ENCODE assay signal across 38 cellular contexts in the genomic region with DNA sequence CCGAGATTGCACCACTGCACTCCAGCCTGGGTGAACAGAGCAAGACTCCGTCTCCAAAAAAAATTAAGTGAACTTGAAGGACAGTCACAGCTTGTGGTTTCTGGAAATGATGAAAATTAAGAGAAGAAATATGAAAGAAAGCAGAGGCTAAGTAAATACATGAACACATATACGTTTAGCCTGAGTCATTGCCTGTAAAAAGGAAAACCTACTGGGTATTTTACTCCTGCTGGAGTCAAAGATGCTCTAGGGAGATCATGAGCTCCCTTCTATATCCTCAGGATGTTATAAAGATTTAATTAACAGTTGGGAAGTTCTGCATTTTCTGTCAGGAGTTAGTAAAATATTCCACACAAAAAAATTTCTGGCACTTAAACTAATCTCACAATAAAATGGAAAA. TPM values are rescaled to one million over a fixed set of nuclear protein-coding genes. Genes with fewer than 3 reads are reported as not detected.
"Had no signal": no experiment of that assay in that cellular context is flagged by ENCODE, and none has a peak within 500 bp of the region (broad histone marks: within the 10 kb centered on the region; RNA-seq: fewer than 3 reads in every experiment).

No MANE protein-coding gene starts in this region.

- H3K4me1 ChIP-seq: adrenal gland, body of pancreas, breast epithelium had no signal

- H3K9me3 Mint-ChIP-seq: activated CD4-positive, alpha-beta memory T cell treated with anti-CD3 and anti-CD28 coated beads for 36 hours; activated CD8-positive, alpha-beta T cell treated with anti-CD3 and anti-CD28 coated beads for 36 hours; activated naive CD4-positive, alpha-beta T cell treated with anti-CD3 and anti-CD28 coated beads for 36 hours; activated naive CD4-positive, alpha-beta T cell treated with anti-CD3 and anti-CD28 coated beads, Interleukin-2, amount 50 U/mL, for 72 hours; activated naive CD8-positive, alpha-beta T cell treated with anti-CD3 and anti-CD28 coated beads for 36 hours; activated T-cell treated with anti-CD3 and anti-CD28 coated beads, Interleukin-2, amount 50 U/mL, for 4 hours; activated T-cell treated with anti-CD3 and anti-CD28 coated beads, Interleukin-2, amount 50 U/mL, for 72 hours; activated T-helper 1 cell treated with anti-CD3 and anti-CD28 coated beads, Interleukin-12 subunit alpha, Interleukin-12 subunit beta, Interleukin-2, Interleukin-4 antibody, amounts not matched to agents 30 ng/mL and 10 ng/mL and 1 ng/mL, durations not matched to agents 14 hours and 24 hours and 36 hours; activated T-helper 17 cell treated with anti-CD3 and anti-CD28 coated beads, Interleukin-2, amount 50 U/mL, for 72 hours; T-helper 1 cell treated with Interleukin-12 subunit alpha and Interleukin-12 subunit beta and Interleukin-4 antibody, amounts not matched to agents 30 μg/mL and 1 μg/mL, for 36 hours; T-helper 2 cell treated with Interferon-gamma antibody and Interleukin-4, amounts not matched to agents 5 μg/mL and 100 μg/mL, for 36 hours had no signal

- H3K27ac ChIP-seq: adrenal gland, body of pancreas, brain microvascular endothelial cell, breast epithelium, WERI-Rb-1 had no signal

- H3K27me3 Mint-ChIP-seq: activated CD4-positive, alpha-beta memory T cell treated with anti-CD3 and anti-CD28 coated beads for 36 hours; activated CD4-positive, alpha-beta T cell treated with anti-CD3 and anti-CD28 coated beads for 36 hours; activated CD4-positive, alpha-beta T cell treated with anti-CD3 and anti-CD28 coated beads, Interleukin-2, amount 10 ng/mL, durations not matched to agents 24 days and 14 days; activated CD8-positive, alpha-beta T cell treated with anti-CD3 and anti-CD28 coated beads for 36 hours; activated naive CD8-positive, alpha-beta T cell treated with anti-CD3 and anti-CD28 coated beads for 36 hours; activated T-helper 17 cell treated with anti-CD3 and anti-CD28 coated beads, Interleukin-2, amount 50 U/mL, for 72 hours had no signal

- H3K27ac Mint-ChIP-seq: activated CD4-positive, alpha-beta memory T cell treated with anti-CD3 and anti-CD28 coated beads for 36 hours; activated CD4-positive, alpha-beta T cell treated with anti-CD3 and anti-CD28 coated beads for 36 hours; activated CD4-positive, alpha-beta T cell treated with anti-CD3 and anti-CD28 coated beads, Interleukin-2, amount 10 ng/mL, durations not matched to agents 24 days and 14 days; activated CD8-positive, alpha-beta T cell treated with anti-CD3 and anti-CD28 coated beads for 36 hours; activated naive CD4-positive, alpha-beta T cell treated with anti-CD3 and anti-CD28 coated beads for 36 hours; activated naive CD8-positive, alpha-beta T cell treated with anti-CD3 and anti-CD28 coated beads for 36 hours; activated T-cell treated with anti-CD3 and anti-CD28 coated beads, Interleukin-2, amount 50 U/mL, for 72 hours; activated T-helper 1 cell treated with anti-CD3 and anti-CD28 coated beads, Interleukin-12 subunit alpha, Interleukin-12 subunit beta, Interleukin-2, Interleukin-4 antibody, amounts not matched to agents 30 ng/mL and 10 ng/mL and 1 ng/mL, durations not matched to agents 14 hours and 24 hours and 36 hours; activated T-helper 17 cell treated with anti-CD3 and anti-CD28 coated beads, Interleukin-2, amount 50 U/mL, for 72 hours; T-helper 1 cell treated with Interleukin-12 subunit alpha and Interleukin-12 subunit beta and Interleukin-4 antibody, amounts not matched to agents 30 μg/mL and 1 μg/mL, for 36 hours; T-helper 2 cell treated with Interferon-gamma antibody and Interleukin-4, amounts not matched to agents 5 μg/mL and 100 μg/mL, for 36 hours; WTC11 had no signal

- H3K9me3 ChIP-seq: adrenal gland, body of pancreas, breast epithelium had no signal

- H3K27me3 ChIP-seq: adrenal gland, body of pancreas, brain microvascular endothelial cell, breast epithelium had no signal

- H3K4me3 Mint-ChIP-seq: activated CD4-positive, alpha-beta memory T cell treated with anti-CD3 and anti-CD28 coated beads for 36 hours; activated CD4-positive, alpha-beta T cell treated with anti-CD3 and anti-CD28 coated beads for 36 hours; activated CD4-positive, alpha-beta T cell treated with anti-CD3 and anti-CD28 coated beads, Interleukin-2, amount 10 ng/mL, durations not matched to agents 24 days and 14 days; activated CD8-positive, alpha-beta T cell treated with anti-CD3 and anti-CD28 coated beads for 36 hours; activated naive CD4-positive, alpha-beta T cell treated with anti-CD3 and anti-CD28 coated beads for 36 hours; activated naive CD8-positive, alpha-beta T cell treated with anti-CD3 and anti-CD28 coated beads for 36 hours; activated T-cell treated with anti-CD3 and anti-CD28 coated beads, Interleukin-2, amount 50 U/mL, for 4 hours; activated T-cell treated with anti-CD3 and anti-CD28 coated beads, Interleukin-2, amount 50 U/mL, for 72 hours; activated T-helper 1 cell treated with anti-CD3 and anti-CD28 coated beads, Interleukin-12 subunit alpha, Interleukin-12 subunit beta, Interleukin-2, Interleukin-4 antibody, amounts not matched to agents 30 ng/mL and 10 ng/mL and 1 ng/mL, durations not matched to agents 14 hours and 24 hours and 36 hours; activated T-helper 17 cell treated with anti-CD3 and anti-CD28 coated beads, Interleukin-2, amount 50 U/mL, for 72 hours; T-helper 1 cell treated with Interleukin-12 subunit alpha and Interleukin-12 subunit beta and Interleukin-4 antibody, amounts not matched to agents 30 μg/mL and 1 μg/mL, for 36 hours; T-helper 2 cell treated with Interferon-gamma antibody and Interleukin-4, amounts not matched to agents 5 μg/mL and 100 μg/mL, for 36 hours; WTC11 had no signal

- H3K36me3 ChIP-seq: breast epithelium had no signal

- DNase-seq: activated CD4-positive, alpha-beta memory T cell treated with anti-CD3 and anti-CD28 coated beads for 36 hours; activated CD4-positive, alpha-beta T cell treated with anti-CD3 and anti-CD28 coated beads for 1 hour; activated CD4-positive, alpha-beta T cell treated with anti-CD3 and anti-CD28 coated beads for 36 hours; activated CD4-positive, alpha-beta T cell treated with anti-CD3 and anti-CD28 coated beads, Interleukin-2, amount 10 ng/mL, durations not matched to agents 24 days and 14 days; activated CD4-positive, alpha-beta T cell treated with anti-CD3 and anti-CD28 coated beads, Interleukin-2, amount 50 U/mL, for 1 hour; activated CD4-positive, alpha-beta T cell treated with anti-CD3 and anti-CD28 coated beads, Interleukin-2, amount 50 U/mL, for 4 hours; activated CD4-positive, CD25-positive, alpha-beta regulatory T cell; activated CD8-positive, alpha-beta memory T cell treated with anti-CD3 and anti-CD28 coated beads, Interleukin-2, amount 50 U/mL, for 4 hours; activated CD8-positive, alpha-beta T cell treated with anti-CD3 and anti-CD28 coated beads for 36 hours; activated effector memory CD4-positive, alpha-beta T cell treated with anti-CD3 and anti-CD28 coated beads, Interleukin-2, amount 50 U/mL, for 16 hours; activated gamma-delta T cell treated with Interleukin-2 at 50 U/mL for 16 hours; activated naive CD4-positive, alpha-beta T cell; activated naive CD4-positive, alpha-beta T cell treated with anti-CD3 and anti-CD28 coated beads for 36 hours; activated naive CD4-positive, alpha-beta T cell treated with anti-CD3 and anti-CD28 coated beads, Interleukin-2, amount 50 U/mL, for 16 hours; activated naive CD8-positive, alpha-beta T cell treated with anti-CD3 and anti-CD28 coated beads for 36 hours; activated T-cell treated with anti-CD3 and anti-CD28 coated beads for 4 hours; activated T-cell treated with anti-CD3 and anti-CD28 coated beads, Interleukin-2, amount 50 U/mL, for 1 hour; activated T-cell treated with anti-CD3 and anti-CD28 coated beads, Interleukin-2, amount 50 U/mL, for 4 hours; activated T-cell treated with anti-CD3 and anti-CD28 coated beads, Interleukin-2, amount 50 U/mL, for 72 hours; adrenal gland; amniotic stem cell; aorta; body of pancreas; brain microvascular endothelial cell; central memory CD4-positive, alpha-beta T cell; cerebellar nuclear complex; T-helper 1 cell; T-helper 2 cell; T-helper 9 cell; WERI-Rb-1 had no signal

- H3K4me3 ChIP-seq: adrenal gland, body of pancreas, breast epithelium had no signal

- H3K4me1 Mint-ChIP-seq: activated CD4-positive, alpha-beta T cell treated with anti-CD3 and anti-CD28 coated beads for 36 hours; activated CD4-positive, alpha-beta T cell treated with anti-CD3 and anti-CD28 coated beads, Interleukin-2, amount 10 ng/mL, durations not matched to agents 24 days and 14 days had no signal

- ATAC-seq: activated CD4-positive, alpha-beta T cell treated with anti-CD3 and anti-CD28 coated beads for 36 hours; activated CD4-positive, CD25-positive, alpha-beta regulatory T cell treated with anti-CD3 and anti-CD28 coated beads, Interleukin-2, amount 50 U/mL, for 24 hours; activated CD8-positive, alpha-beta T cell treated with anti-CD3 and anti-CD28 coated beads for 36 hours; activated naive CD4-positive, alpha-beta T cell treated with anti-CD3 and anti-CD28 coated beads, Interleukin-2, amount 50 U/mL, for 72 hours; activated T-cell treated with anti-CD3 and anti-CD28 coated beads, Interleukin-2, amount 50 U/mL, for 4 hours; activated T-cell treated with anti-CD3 and anti-CD28 coated beads, Interleukin-2, amount 50 U/mL, for 72 hours; activated T-helper 17 cell treated with anti-CD3 and anti-CD28 coated beads, Interleukin-2, amount 50 U/mL, for 72 hours; body of pancreas; WTC11 had no signal

RNA-seq across cellular contexts. Expression of gene TTC39A, which starts 43.5 kb away (rescaled TPM):
- total RNA-seq: activated naive CD4-positive, alpha-beta T cell treated with anti-CD3 and anti-CD28 coated beads for 36 hours; activated naive CD8-positive, alpha-beta T cell treated with anti-CD3 and anti-CD28 coated beads for 36 hours; activated T-helper 1 cell treated with anti-CD3 and anti-CD28 coated beads, Interleukin-12 subunit alpha, Interleukin-12 subunit beta, Interleukin-2, Interleukin-4 antibody, amounts not matched to agents 30 ng/mL and 10 ng/mL and 1 ng/mL, durations not matched to agents 14 hours and 24 hours and 36 hours had no signal
